In the genomic region with DNA sequence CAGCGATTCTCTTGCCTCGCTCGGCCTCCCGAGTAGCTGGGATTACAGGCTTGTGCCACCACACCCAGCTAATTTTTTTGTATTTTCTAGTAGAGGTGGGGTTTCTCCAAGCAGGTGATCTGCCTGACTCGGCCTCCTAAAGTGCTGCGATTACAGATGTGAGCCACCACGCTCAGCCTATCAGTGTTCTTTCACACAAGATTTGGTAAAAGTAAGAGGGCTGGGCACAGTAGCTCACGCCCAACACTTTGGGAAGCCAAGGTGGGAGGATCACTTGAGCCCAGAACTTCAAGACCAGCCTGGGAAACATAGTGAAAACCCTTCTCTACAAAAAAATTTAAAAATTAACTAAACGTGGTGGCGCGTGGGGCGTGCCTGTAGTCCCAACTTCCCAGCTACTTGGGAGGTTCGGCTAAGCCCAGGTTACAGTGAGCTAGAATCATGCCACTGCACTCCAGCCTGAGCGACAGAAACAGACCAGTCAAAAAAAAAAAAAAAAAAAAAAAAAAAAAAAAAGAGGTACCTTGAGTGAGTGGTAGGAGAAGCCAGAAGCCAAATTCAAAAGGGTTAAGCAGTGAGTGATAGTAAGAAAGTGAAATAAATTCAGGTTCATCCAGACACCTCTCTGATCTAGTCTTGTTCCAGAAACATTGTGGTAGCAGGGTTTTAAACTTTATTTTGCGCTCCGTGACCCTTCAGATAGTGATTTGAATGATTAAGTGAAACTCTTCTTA, we compare ENCODE assay signal across 8 cellular contexts. TPM values are rescaled to one million over a fixed set of nuclear protein-coding genes. Genes with fewer than 3 reads are reported as not detected.
A peak's percentile ranks its signal among the peaks of the same experiment; 100 is the strongest.
DNase-seq lines count a peak whose midpoint lies in the region; ATAC-seq, FAIRE-seq and TF ChIP-seq lines count a peak whose summit lies in the region.

No MANE protein-coding gene starts in this region.

- TF ChIP-seq CTCF in Caco-2 (IDR thresholded peaks at IDR 0.05; ENCODE audit: insufficient read depth in 1 of 2, low read depth in 1 of 2, low read length in 1 of 2, severe bottlenecking in 1 of 2, unreplicated experiment in 1 of 2) (no peak), Peyer's patch (IDR thresholded peaks at IDR 0.05) (no peak), pancreas (IDR thresholded peaks at IDR 0.05) (no peak)

- peaks cover 4% of the 10 kb centered on the region; the same call in 1 of the 2 replicates for H3K4me1 ChIP-seq in Caco-2
- H3K4me1 ChIP-seq in Peyer's patch = peaks cover 2 to 20% (median 7%) of the 10 kb centered on the region in 4 donors
- peaks cover 4 to 5% of the 10 kb centered on the region in 2 donors for H3K4me1 ChIP-seq in esophagus (ENCODE audit: control insufficient read depth in 2 of 2, insufficient read depth in 2 of 2, low read length in 1 of 2)
- H3K4me1 ChIP-seq in pancreas = peaks cover 5 to 16% (median 7%) of the 10 kb centered on the region in 3 donors

- H3K36me3 Mint-ChIP-seq in Caco-2 (ENCODE audit: insufficient read depth, unreplicated experiment) = peaks cover 45% of the 10 kb centered on the region

- H3K36me3 ChIP-seq in Caco-2 (ENCODE audit: control insufficient read depth, insufficient read depth, low read length) = no peaks in the 10 kb centered on the region
- peaks cover 0 to 17% (median 0%) of the 10 kb centered on the region in 3 donors for H3K36me3 ChIP-seq in Peyer's patch
- peaks cover 0 to 14% of the 10 kb centered on the region in 2 donors for H3K36me3 ChIP-seq in esophagus (ENCODE audit: control insufficient read depth in 2 of 2, insufficient read depth in 2 of 2, low read length in 1 of 2)
- peaks cover 0 to 4% (median 0%) of the 10 kb centered on the region in 3 donors for H3K36me3 ChIP-seq in pancreas

- BruUV-seq in Caco-2 (replicated peaks; lab: Mats Ljungman, UMichigan) = no TSS peak

- peak overlapping the region; percentile 93 for H3K4me3 Mint-ChIP-seq in Caco-2 (ENCODE audit: unreplicated experiment)

- TF ChIP-seq POLR2A in Peyer's patch (IDR thresholded peaks at IDR 0.05) (no peak), erythroblast (IDR thresholded peaks at IDR 0.05; ENCODE audit: low read length) (no peak)

- intact Hi-C loops in Caco-2 (cut with micrococcal nuclease; ENCODE audit: unreplicated experiment) = loop anchor here (1.0 kb wide), 4 partner anchors 12 to 116 kb away; a partner anchor contains a TSS
- intact Hi-C loops in pancreas (cut with DNase I) = no loop called here

- ATAC-seq in pancreas = no peak

- peak overlapping the region; percentile 95 for H3K27ac Mint-ChIP-seq in Caco-2 (ENCODE audit: unreplicated experiment)

- no peaks in the 10 kb centered on the region for H3K9me3 ChIP-seq in Caco-2
- H3K9me3 ChIP-seq in Peyer's patch = no peaks in the 10 kb centered on the region
- H3K9me3 ChIP-seq in esophagus (ENCODE audit: control insufficient read depth in 2 of 2, insufficient read depth in 1 of 2, low read depth in 1 of 2, low read length in 1 of 2) = no peaks in the 10 kb centered on the region
- no peaks in the 10 kb centered on the region for H3K9me3 ChIP-seq in pancreas

- peak overlapping the region; percentile 79 to 92 (median 86) for H3K27ac ChIP-seq in Peyer's patch
- peak overlapping the region; percentile 95 to 99 for H3K27ac ChIP-seq in esophagus (ENCODE audit: low read depth in 2 of 2, low read length in 1 of 2)
- peak overlapping the region; percentile 86 to 92 (median 87) for H3K27ac ChIP-seq in pancreas

- 44 to 48% methylated on average over 16 of the region's 16 CpGs for WGBS in esophagus, 2 donors
- 42 to 48% methylated on average over 16 of the region's 16 CpGs for WGBS in pancreas, 2 donors

- FAIRE-seq in pancreas (lab: Jason Lieb, UNC) (no peak), RCC 7860 (lab: Jason Lieb, UNC) (no peak)

- H3K4me1 Mint-ChIP-seq in Caco-2 (ENCODE audit: low read depth, unreplicated experiment) = peaks cover 8% of the 10 kb centered on the region

- peak overlapping the region; percentile 65 for H3K4me3 ChIP-seq in Caco-2 (ENCODE audit: low read depth, low read length)
- H3K4me3 ChIP-seq in Peyer's patch = peak overlapping the region; percentile 49 to 62 (median 60)
- H3K4me3 ChIP-seq in esophagus (ENCODE audit: low read depth in 1 of 2, low read length in 2 of 2) = peak overlapping the region; percentile 77 to 84
- H3K4me3 ChIP-seq in pancreas = peak overlapping the region; percentile 53 to 69 (median 62)

- H3K9me3 Mint-ChIP-seq in Caco-2 (ENCODE audit: unreplicated experiment) = no peaks in the 10 kb centered on the region

- H3K27me3 Mint-ChIP-seq in Caco-2 (ENCODE audit: insufficient read depth, unreplicated experiment) = no peaks in the 10 kb centered on the region

- DNase-seq in Caco-2 = no peak
- no peak for DNase-seq in Peyer's patch
- no peak for DNase-seq in pancreas
- no peak for DNase-seq in NCI-H2029 treated with DMSO at 0.1 percent for 48 hours (lab: John Stamatoyannopoulos, UW)
- DNase-seq in erythroblast (lab: John Stamatoyannopoulos, UW) = no peak
- DNase-seq in RCC 7860 (ENCODE audit: low spot score) = no peak
- no peak for DNase-seq in 8988T

- CTCF ChIA-PET in Caco-2 (lab: Charles Lee) = interaction anchor here (0.6 to 1.0 kb wide), 2 partner anchors 10 to 32 kb away, joined by 3 read pairs; no protein-coding TSS in a partner anchor

- POLR2A ChIA-PET in Caco-2 (lab: Charles Lee) = interaction anchor here (0.7 to 1.3 kb wide), 3 partner anchors 18 to 31 kb away, joined by 4 to 10 read pairs (median 5); no protein-coding TSS in a partner anchor

- H3K27me3 ChIP-seq in Caco-2 (replicated peaks; ENCODE audit: control insufficient read depth, insufficient read depth, low read length) = no peaks in the 10 kb centered on the region
- H3K27me3 ChIP-seq in Peyer's patch = no peaks in the 10 kb centered on the region
- H3K27me3 ChIP-seq in esophagus (ENCODE audit: control insufficient read depth in 1 of 2, insufficient read depth in 2 of 2, low read length in 2 of 2) = no peaks in the 10 kb centered on the region
- no peaks in the 10 kb centered on the region for H3K27me3 ChIP-seq in pancreas

RNA-seq across cellular contexts. Expression of a gene that starts 1.0 kb away (rescaled TPM):
- 88.4 and 102 TPM in 2 replicates for total RNA-seq in Caco-2 (2022)
- total RNA-seq in Peyer's patch = 10 to 100 TPM; 17.8 to 23.8 (median 20.0) TPM
- 10 to 100 TPM; 60.6 to 72.3 TPM for polyA plus RNA-seq in esophagus
- total RNA-seq in pancreas = 10 to 100 TPM; 37.6 to 60.0 (median 39.4) TPM
- 10 to 100 TPM; 52.3 to 54.6 TPM for polyA plus RNA-seq in pancreas

RNA-seq across cellular contexts. Expression of a gene that starts 6.3 kb away (rescaled TPM):
- 70.5 and 71.1 TPM in 2 replicates for total RNA-seq in Caco-2 (2022)
- total RNA-seq in Peyer's patch = 100 to 1,000 TPM in 1 of 4 donors, 10 to 100 TPM in 3; 55.3 to 122 (median 85.9) TPM
- polyA plus RNA-seq in esophagus = 10 to 100 TPM; 21.3 to 26.8 TPM
- total RNA-seq in pancreas = 10 to 100 TPM; 27.7 to 49.5 (median 36.6) TPM
- polyA plus RNA-seq in pancreas = 10 to 100 TPM; 47.1 to 59.9 TPM

RNA-seq across cellular contexts. Expression of a gene that starts 11.3 kb away (rescaled TPM):
- total RNA-seq in Caco-2 (2022) (39.0 and 47.1 TPM in 2 replicates), Peyer's patch (100 to 1,000 TPM in 1 of 4 donors, 10 to 100 TPM in 3; 60.6 to 132 (median 94.7) TPM), pancreas (10 to 100 TPM in 1 of 6 donors, 1 to 10 TPM in 5; 4.9 to 11.6 (median 5.7) TPM)
- polyA plus RNA-seq in esophagus (10 to 100 TPM in 1 of 2 donors, 1 to 10 TPM in 1; 4.3 to 10.3 TPM), pancreas (10 to 100 TPM in 1 of 2 donors, 1 to 10 TPM in 1; 5.7 to 14.0 TPM)

RNA-seq across cellular contexts. Expression of a gene that starts 11.4 kb away (rescaled TPM):
- 31.3 and 32.4 TPM in 2 replicates for total RNA-seq in Caco-2 (2022)
- 10 to 100 TPM; 42.9 to 79.5 (median 65.2) TPM for total RNA-seq in Peyer's patch
- 10 to 100 TPM in 1 of 2 donors, 1 to 10 TPM in 1; 9.7 to 13.4 TPM for polyA plus RNA-seq in esophagus
- 10 to 100 TPM; 10.1 to 17.2 (median 11.3) TPM for total RNA-seq in pancreas
- 10 to 100 TPM; 18.1 to 21.2 TPM for polyA plus RNA-seq in pancreas

RNA-seq across cellular contexts. Expression of a gene that starts 13.3 kb away (rescaled TPM):
- total RNA-seq in Caco-2 (2022) (53.4 and 54.8 TPM in 2 replicates), Peyer's patch (10 to 100 TPM; 46.2 to 81.3 (median 59.9) TPM), pancreas (10 to 100 TPM; 29.1 to 50.4 (median 37.4) TPM)
- polyA plus RNA-seq in esophagus (10 to 100 TPM; 41.3 to 50.1 TPM), pancreas (100 to 1,000 TPM in 1 of 2 donors, 10 to 100 TPM in 1; 85.8 to 149 TPM)
